ENCODE assay signal across 19 cellular contexts in the genomic region with DNA sequence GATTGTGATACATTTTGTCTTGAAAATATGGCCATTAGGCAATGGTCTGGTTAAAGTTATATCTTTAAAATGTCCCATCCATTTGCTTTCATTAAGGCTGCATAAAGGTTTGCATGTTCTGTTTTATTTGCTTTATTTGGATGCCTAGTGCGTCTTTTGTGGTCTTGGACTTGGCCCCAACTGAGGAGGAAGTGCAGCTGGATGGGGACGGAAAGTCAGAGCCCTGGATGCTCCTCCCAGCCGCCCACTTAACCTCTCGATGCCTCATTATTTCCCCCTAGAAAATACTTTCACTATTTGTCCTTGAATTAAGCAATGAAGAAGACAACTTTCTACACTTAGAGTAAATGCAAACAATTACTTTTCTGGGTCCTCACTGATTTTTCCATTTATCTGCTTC.
A peak's percentile ranks its signal among the peaks of the same experiment; 100 is the strongest.
DNase-seq lines count a peak whose midpoint lies in the region; ATAC-seq, FAIRE-seq and TF ChIP-seq lines count a peak whose summit lies in the region.
"Had no signal": no experiment of that assay in that cellular context is flagged by ENCODE, and none has a peak within 500 bp of the region (broad histone marks: within the 10 kb centered on the region; RNA-seq: fewer than 3 reads in every experiment).

No MANE protein-coding gene starts in this region.

- H3K4me3 ChIP-seq in liver (ENCODE audit: low read depth in 1 of 3, low read length in 3 of 3), result no peak overlapping the region
- no peak overlapping the region for H3K4me3 ChIP-seq in HepG2 (replicated peaks in 1 of 3; ENCODE audit: insufficient read depth in 1 of 3, low read depth in 2 of 3, low read length in 3 of 3)
- no peak overlapping the region for H3K4me3 ChIP-seq in fibroblast of mammary gland (ENCODE audit: control insufficient read depth, low read depth, low read length)
- no peak overlapping the region for H3K4me3 ChIP-seq in vagina

- H4K20me1 ChIP-seq in HepG2 (ENCODE audit: insufficient read depth, low read length), result no peaks in the 10 kb centered on the region

- BruUV-seq in HepG2 (replicated peaks; lab: Mats Ljungman, UMichigan), result no TSS peak

- DNase-seq in HepG2 (ENCODE audit: low spot score), result no peak
- peak; percentile 83 for DNase-seq in fibroblast of mammary gland (ENCODE audit: low read depth)
- peak; percentile 44 for DNase-seq in myocyte (ENCODE audit: low read depth)
- DNase-seq in vagina (ENCODE audit: extremely low spot score in 2 of 2), result no peak
- no peak for DNase-seq in A172 (ENCODE audit: low spot score)
- no peak for DNase-seq in KG1 (lab: John Stamatoyannopoulos, UW)
- DNase-seq: ACHN; activated CD8-positive, alpha-beta memory T cell treated with anti-CD3 and anti-CD28 coated beads, Interleukin-2, amount 50 U/mL, for 4 hours; brain microvascular endothelial cell; DND-41; hippocampal formation; kidney glomerular epithelial cell; naive thymus-derived CD8-positive, alpha-beta T cell; NCI-H146; NCI-H2227 treated with DMSO at 0.1 percent for 48 hours; SHP77 had no signal

- H3K27me3 ChIP-seq in liver (ENCODE audit: control insufficient read depth in 4 of 4, insufficient read depth in 4 of 4, low read length in 3 of 4) (no peaks in the 10 kb centered on the region), HepG2 (ENCODE audit: control insufficient read depth in 1 of 2, insufficient read depth in 2 of 2, low read length in 2 of 2) (no peaks in the 10 kb centered on the region; a peak in 1 of 5 replicates), vagina (no peaks in the 10 kb centered on the region)
- H3K27me3 ChIP-seq: brain microvascular endothelial cell had no signal

- TF ChIP-seq RAD21 in liver (IDR thresholded peaks at IDR 0.05) (peak in 1 of 2 donors; percentile 12), HepG2 (CRISPR knock-in tag; IDR thresholded peaks at IDR 0.05) (no peak)

- no peak for TF ChIP-seq POLR2A in HepG2 (IDR thresholded peaks at IDR 0.05; ENCODE audit: insufficient read depth in 1 of 2, low read depth in 2 of 2, low read length in 2 of 2)
- TF ChIP-seq POLR2A in vagina (IDR thresholded peaks at IDR 0.05), result no peak

- POLR2A ChIA-PET in HepG2 (lab: Yijun Ruan, JAX), result no interaction called here

- intact Hi-C loops in HepG2 (cut with micrococcal nuclease; ENCODE audit: unreplicated experiment), result no loop called here
- intact Hi-C loops in vagina (cut with DNase I), result no loop called here

- 30% methylated on average over 4 of the region's 4 CpGs for WGBS in liver
- WGBS in HepG2 (ENCODE audit: low lambda C conversion rate), result 14% methylated on average over 4 of the region's 4 CpGs

- H3K4me1 ChIP-seq in liver (ENCODE audit: control insufficient read depth in 4 of 4, insufficient read depth in 4 of 4, low read length in 3 of 4) (no peaks in the 10 kb centered on the region), HepG2 (ENCODE audit: insufficient read depth, low read length) (no peaks in the 10 kb centered on the region), vagina (peaks cover 18% of the 10 kb centered on the region)

- CTCF ChIA-PET in HepG2 (lab: Yijun Ruan, JAX; ENCODE audit: low intra/inter-chr PET ratio, low total read pairs), result no interaction called here

- TF ChIP-seq EP300 in HepG2 (IDR thresholded peaks at IDR 0.05; ENCODE audit: low read depth in 2 of 2, low read length in 2 of 2) (no peak), HepG2 (CRISPR knock-in tag; IDR thresholded peaks at IDR 0.05; ENCODE audit: borderline replicate concordance) (no peak)

- H3K27ac ChIP-seq in liver (ENCODE audit: low read depth in 1 of 2, low read length in 2 of 2), result no peak overlapping the region
- H3K27ac ChIP-seq in HepG2 (ENCODE audit: extremely low read length, insufficient read depth, low read length), result no peak overlapping the region
- peak overlapping the region; percentile 37 for H3K27ac ChIP-seq in vagina
- H3K27ac ChIP-seq: brain microvascular endothelial cell had no signal

- TF ChIP-seq CTCF in liver (IDR thresholded peaks at IDR 0.05; ENCODE audit: low read depth, low read length, missing input control) (no peak), HepG2 (CRISPR knock-in tag; IDR thresholded peaks at IDR 0.05) (no peak), fibroblast of mammary gland (conservative IDR thresholded peaks at IDR 0.05; ENCODE audit: control insufficient read depth, insufficient read depth, low read depth, low read length) (no peak), vagina (IDR thresholded peaks at IDR 0.05) (no peak)

- no peak for FAIRE-seq in HepG2 (lab: Jason Lieb, UNC)

- H3K36me3 ChIP-seq in liver (ENCODE audit: control insufficient read depth in 4 of 4, insufficient read depth in 3 of 4, low read depth in 1 of 4, low read length in 3 of 4), result no peaks in the 10 kb centered on the region
- H3K36me3 ChIP-seq in HepG2 (replicated peaks in 1 of 2; ENCODE audit: control insufficient read depth in 1 of 2, insufficient read depth in 2 of 2, low read length in 2 of 2), result no peaks in the 10 kb centered on the region
- no peaks in the 10 kb centered on the region for H3K36me3 ChIP-seq in vagina
- H3K36me3 ChIP-seq: brain microvascular endothelial cell had no signal

- no peak for ATAC-seq in HepG2
- no peak for ATAC-seq in HG03025 (IDR thresholded peaks at IDR 0.05; ENCODE audit: low FRiP score, unreplicated experiment)
- ATAC-seq: esophagus mucosa; naive thymus-derived CD8-positive, alpha-beta T cell had no signal

- H3K9me3 ChIP-seq in liver (ENCODE audit: control insufficient read depth in 4 of 4, low read length in 3 of 4) (no peaks in the 10 kb centered on the region), HepG2 (ENCODE audit: low read length) (peaks cover 86% of the 10 kb centered on the region), vagina (no peaks in the 10 kb centered on the region)

- H2AFZ ChIP-seq in HepG2 (ENCODE audit: low read length), result no peak overlapping the region

- H3K9ac ChIP-seq in liver (ENCODE audit: low read depth in 1 of 2, low read length in 2 of 2), result no peak overlapping the region
- no peak overlapping the region for H3K9ac ChIP-seq in HepG2 (ENCODE audit: insufficient read depth, low read depth, low read length)

- in situ Hi-C loops in HepG2 (cut with HindIII; ENCODE audit: extremely low pct_ligation_motif_present, low pct_unique_long_range_greater_than_20kb), result no loop called here

- H3K4me2 ChIP-seq in HepG2 (ENCODE audit: low read depth, low read length), result no peak overlapping the region

- H3K79me2 ChIP-seq in HepG2 (ENCODE audit: insufficient read depth, low read length), result no peaks in the 10 kb centered on the region

TF ChIP-seq in liver, 16 proteins besides CTCF, POLR2A, EP300 and RAD21:
- TF ChIP-seq NR2F2 (IDR thresholded peaks at IDR 0.05) (peak; percentile 72), HNF4A (conservative IDR thresholded peaks at IDR 0.05) (no peak)
TF ChIP-seq in liver: peak in this region for 1.

TF ChIP-seq in HepG2, 621 proteins besides CTCF, POLR2A, EP300 and RAD21 (continues in another document):
- no peak for TF ChIP-seq IRF9 (CRISPR knock-in tag; IDR thresholded peaks at IDR 0.05; ENCODE audit: borderline replicate concordance)
- TF ChIP-seq NFATC3 (CRISPR knock-in tag; IDR thresholded peaks at IDR 0.05), result no peak
- TF ChIP-seq ZC3H4 (CRISPR knock-in tag; IDR thresholded peaks at IDR 0.05; ENCODE audit: borderline replicate concordance), result no peak
- TF ChIP-seq ZNF572 (CRISPR knock-in tag; IDR thresholded peaks at IDR 0.05), result no peak
- TF ChIP-seq, protein P1, sequence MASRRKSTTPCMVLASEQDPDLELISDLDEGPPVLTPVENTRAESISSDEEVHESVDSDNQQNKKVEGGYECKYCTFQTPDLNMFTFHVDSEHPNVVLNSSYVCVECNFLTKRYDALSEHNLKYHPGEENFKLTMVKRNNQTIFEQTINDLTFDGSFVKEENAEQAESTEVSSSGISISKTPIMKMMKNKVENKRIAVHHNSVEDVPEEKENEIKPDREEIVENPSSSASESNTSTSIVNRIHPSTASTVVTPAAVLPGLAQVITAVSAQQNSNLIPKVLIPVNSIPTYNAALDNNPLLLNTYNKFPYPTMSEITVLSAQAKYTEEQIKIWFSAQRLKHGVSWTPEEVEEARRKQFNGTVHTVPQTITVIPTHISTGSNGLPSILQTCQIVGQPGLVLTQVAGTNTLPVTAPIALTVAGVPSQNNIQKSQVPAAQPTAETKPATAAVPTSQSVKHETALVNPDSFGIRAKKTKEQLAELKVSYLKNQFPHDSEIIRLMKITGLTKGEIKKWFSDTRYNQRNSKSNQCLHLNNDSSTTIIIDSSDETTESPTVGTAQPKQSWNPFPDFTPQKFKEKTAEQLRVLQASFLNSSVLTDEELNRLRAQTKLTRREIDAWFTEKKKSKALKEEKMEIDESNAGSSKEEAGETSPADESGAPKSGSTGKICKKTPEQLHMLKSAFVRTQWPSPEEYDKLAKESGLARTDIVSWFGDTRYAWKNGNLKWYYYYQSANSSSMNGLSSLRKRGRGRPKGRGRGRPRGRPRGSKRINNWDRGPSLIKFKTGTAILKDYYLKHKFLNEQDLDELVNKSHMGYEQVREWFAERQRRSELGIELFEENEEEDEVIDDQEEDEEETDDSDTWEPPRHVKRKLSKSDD (CRISPR knock-in tag; IDR thresholded peaks at IDR 0.05; ENCODE audit: low read depth), result no peak
- TF ChIP-seq HHEX (CRISPR knock-in tag; IDR thresholded peaks at IDR 0.05), result no peak
- TF ChIP-seq E2F5 (CRISPR knock-in tag; conservative IDR thresholded peaks at IDR 0.05), result no peak
- TF ChIP-seq ONECUT2 (CRISPR knock-in tag; IDR thresholded peaks at IDR 0.05), result no peak

Comparison
In these comparisons a context has a peak if more than half of its experiments do, and no peak if none do; other contexts are left out.
1. DNase-seq: peak in fibroblast of mammary gland (single experiment) and myocyte (single experiment); none in HepG2 (single experiment), vagina (0 of 2), A172 (single experiment) and KG1 (single experiment).